32 cellular contexts compared by ENCODE assay signal in the genomic region with DNA sequence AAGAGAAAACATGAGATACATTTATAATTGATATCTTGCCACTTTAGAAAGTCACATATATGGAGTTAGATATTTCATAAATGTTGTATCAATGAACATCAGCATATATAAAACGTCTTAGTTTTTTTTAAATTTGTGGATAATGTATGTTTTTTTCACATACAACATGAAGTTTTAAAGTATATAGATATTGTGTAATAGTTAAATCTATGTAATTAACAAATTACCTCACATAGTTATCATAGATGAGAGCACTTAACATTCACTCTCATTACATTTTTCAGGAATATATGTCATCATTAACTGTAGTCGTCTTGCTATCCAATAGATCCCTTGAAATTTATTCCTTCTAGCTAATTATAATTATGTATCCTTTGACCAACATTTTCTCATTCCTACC.
"Had no signal": no experiment of that assay in that cellular context is flagged by ENCODE, and none has a peak within 500 bp of the region (broad histone marks: within the 10 kb centered on the region; RNA-seq: fewer than 3 reads in every experiment).

No MANE protein-coding gene starts in this region.

- H3K36me3 ChIP-seq: brain microvascular endothelial cell, breast epithelium, WERI-Rb-1 had no signal

- FAIRE-seq: astrocyte had no signal

- ATAC-seq: activated CD4-positive, alpha-beta T cell treated with anti-CD3 and anti-CD28 coated beads for 36 hours; activated CD4-positive, CD25-positive, alpha-beta regulatory T cell treated with anti-CD3 and anti-CD28 coated beads, Interleukin-2, amount 50 U/mL, for 24 hours; activated CD8-positive, alpha-beta memory T cell treated with anti-CD3 and anti-CD28 coated beads, Interleukin-2, amount 10 ng/mL, durations not matched to agents 7 days and 5 days; activated CD8-positive, alpha-beta T cell treated with anti-CD3 and anti-CD28 coated beads, Interleukin-2, amount 10 ng/mL, durations not matched to agents 7 days and 5 days; activated naive CD8-positive, alpha-beta T cell treated with anti-CD3 and anti-CD28 coated beads, Interleukin-2, amount 50 U/mL, for 24 hours; body of pancreas; WTC11 had no signal

- H3K4me3 ChIP-seq: body of pancreas, breast epithelium had no signal

- H3K4me1 ChIP-seq: body of pancreas had no signal

- H3K27ac ChIP-seq: body of pancreas, brain microvascular endothelial cell, breast epithelium, WERI-Rb-1 had no signal

- H3K27me3 ChIP-seq: body of pancreas, brain microvascular endothelial cell, breast epithelium had no signal

- DNase-seq: activated CD4-positive, alpha-beta memory T cell treated with anti-CD3 and anti-CD28 coated beads, Interleukin-2, amount 10 ng/mL, durations not matched to agents 7 days and 5 days; activated CD4-positive, alpha-beta T cell treated with anti-CD3 and anti-CD28 coated beads for 1 hour; activated CD4-positive, alpha-beta T cell treated with anti-CD3 and anti-CD28 coated beads for 36 hours; activated CD4-positive, alpha-beta T cell treated with anti-CD3 and anti-CD28 coated beads for 48 hours; activated CD4-positive, alpha-beta T cell treated with anti-CD3 and anti-CD28 coated beads, Interleukin-2, amount 10 ng/mL, durations not matched to agents 7 days and 5 days; activated CD4-positive, alpha-beta T cell treated with anti-CD3 and anti-CD28 coated beads, Interleukin-2, amount 50 U/mL, for 48 hours; activated CD4-positive, CD25-positive, alpha-beta regulatory T cell; activated CD8-positive, alpha-beta memory T cell treated with anti-CD3 and anti-CD28 coated beads for 24 hours; activated CD8-positive, alpha-beta memory T cell treated with anti-CD3 and anti-CD28 coated beads, Interleukin-2, amount 10 ng/mL, durations not matched to agents 7 days and 5 days; activated CD8-positive, alpha-beta memory T cell treated with anti-CD3 and anti-CD28 coated beads, Interleukin-2, amount 50 U/mL, for 48 hours; activated CD8-positive, alpha-beta T cell treated with anti-CD3 and anti-CD28 coated beads, Interleukin-2, amount 10 ng/mL, durations not matched to agents 7 days and 5 days; activated effector memory CD4-positive, alpha-beta T cell treated with Interleukin-2 at 50 U/mL for 16 hours; activated gamma-delta T cell; activated naive CD4-positive, alpha-beta T cell treated with anti-CD3 and anti-CD28 coated beads, Interleukin-2, amount 10 ng/mL, durations not matched to agents 7 days and 5 days; activated naive CD4-positive, alpha-beta T cell treated with Interleukin-2 at 50 U/mL for 16 hours; activated naive CD8-positive, alpha-beta T cell treated with anti-CD3 and anti-CD28 coated beads, Interleukin-2, amount 10 ng/mL, durations not matched to agents 7 days and 5 days; activated naive CD8-positive, alpha-beta T cell treated with anti-CD3 and anti-CD28 coated beads, Interleukin-2, amount 50 U/mL, for 24 hours; activated T-cell treated with anti-CD3 and anti-CD28 coated beads, Interleukin-2, amount 50 U/mL, for 24 hours; activated T-cell treated with anti-CD3 and anti-CD28 coated beads, Interleukin-2, amount 50 U/mL, for 48 hours; amygdala; anterior cingulate cortex; body of pancreas; brain microvascular endothelial cell; central memory CD4-positive, alpha-beta T cell; T-helper 1 cell; T-helper 2 cell; T-helper 9 cell; WERI-Rb-1 had no signal

- H3K9me3 ChIP-seq: body of pancreas, breast epithelium had no signal
